Comparison of ENCODE assay signal across 8 cellular contexts in genomic region chr14:70317969-70318634, GRCh38. TPM values are rescaled to one million over a fixed set of nuclear protein-coding genes. Genes with fewer than 3 reads are reported as not detected.
DNase-seq lines count a peak whose midpoint lies in the region; ATAC-seq and TF ChIP-seq lines count a peak whose summit lies in the region.

No MANE protein-coding gene starts in this region.

- TF ChIP-seq CTCF in fibroblast of villous mesenchyme (IDR thresholded peaks at IDR 0.05; ENCODE audit: insufficient read depth, low read depth, low read length) (peak; percentile 64), prostate gland (IDR thresholded peaks at IDR 0.05) (peak in 3 of 4 experiments; percentile 26 to 60 (median 33)), uterus (IDR thresholded peaks at IDR 0.05) (no peak), sigmoid colon (IDR thresholded peaks at IDR 0.05) (peak in 1 of 4 experiments; percentile 26)

- 38% methylated on average over 2 of the region's 2 CpGs for WGBS in prostate gland
- 8 to 41% methylated on average over 2 of the region's 2 CpGs for WGBS in sigmoid colon, 2 donors

- no peaks in the 10 kb centered on the region for H3K9me3 ChIP-seq in prostate gland
- H3K9me3 ChIP-seq in uterus, result no peaks in the 10 kb centered on the region
- no peaks in the 10 kb centered on the region for H3K9me3 ChIP-seq in sigmoid colon

- H3K4me1 ChIP-seq in prostate gland (replicated peaks) (no peaks in the 10 kb centered on the region), uterus (no peaks in the 10 kb centered on the region), sigmoid colon (no peaks in the 10 kb centered on the region)

- DNase-seq in COLO829 (ENCODE audit: low spot score), result peak; percentile 38
- peak; percentile 51 for DNase-seq in HT-29 (ENCODE audit: low spot score)
- peak; percentile 56 for DNase-seq in RPMI7951 (ENCODE audit: low read depth)
- DNase-seq in fibroblast of villous mesenchyme (ENCODE audit: low read depth), result peak; percentile 61
- no peak for DNase-seq in prostate gland (ENCODE audit: low spot score)
- no peak for DNase-seq in uterus
- no peak for DNase-seq in sigmoid colon

- H3K27ac ChIP-seq in prostate gland (no peak overlapping the region), uterus (no peak overlapping the region), sigmoid colon (no peak overlapping the region)

- TF ChIP-seq EP300 in sigmoid colon (IDR thresholded peaks at IDR 0.05), result no peak

- TF ChIP-seq POLR2A in prostate gland (IDR thresholded peaks at IDR 0.05), result no peak
- no peak for TF ChIP-seq POLR2A in uterus (IDR thresholded peaks at IDR 0.05)
- TF ChIP-seq POLR2A in sigmoid colon (IDR thresholded peaks at IDR 0.05), result no peak

- ATAC-seq in HG02571 (IDR thresholded peaks at IDR 0.05; ENCODE audit: unreplicated experiment), result no peak

- H3K4me3 ChIP-seq in fibroblast of villous mesenchyme (ENCODE audit: low read depth, low read length) (no peak overlapping the region), prostate gland (no peak overlapping the region), uterus (no peak overlapping the region), sigmoid colon (no peak overlapping the region)

- no peaks in the 10 kb centered on the region for H3K36me3 ChIP-seq in prostate gland
- H3K36me3 ChIP-seq in uterus, result no peaks in the 10 kb centered on the region
- no peaks in the 10 kb centered on the region for H3K36me3 ChIP-seq in sigmoid colon

- H3K27me3 ChIP-seq in prostate gland (replicated peaks; ENCODE audit: insufficient read depth), result no peaks in the 10 kb centered on the region
- H3K27me3 ChIP-seq in uterus, result no peaks in the 10 kb centered on the region
- H3K27me3 ChIP-seq in sigmoid colon, result no peaks in the 10 kb centered on the region

- intact Hi-C loops in prostate gland (cut with DNase I) (loop anchor here (5.0 kb wide), 1 partner anchor 501 kb away; no protein-coding TSS in a partner anchor), uterus (cut with DNase I; ENCODE audit: low total_unique reads) (no loop called here), sigmoid colon (cut with DNase I) (loop anchor here (5.0 kb wide), 1 partner anchor 501 kb away; no protein-coding TSS in a partner anchor)

RNA-seq across cellular contexts. Expression of gene COX16, which starts 41.4 kb away (rescaled TPM):
- 12.3 and 16.0 TPM in 2 replicates for total RNA-seq in HT-29 (2014; rRNA removed; shearing (Covaris generic))
- total RNA-seq in RPMI7951 (2014; rRNA removed; shearing (Covaris generic)), result 62.1 and 65.7 TPM in 2 replicates
- total RNA-seq in fibroblast of villous mesenchyme (32.2 and 45.8 TPM in 2 replicates), prostate gland (10 to 100 TPM; 19.3 to 43.8 TPM), uterus (10 to 100 TPM; 20.6 to 47.8 (median 34.8) TPM), sigmoid colon (10 to 100 TPM; 16.8 to 33.2 (median 24.3) TPM)
- 10 to 100 TPM; 65.7 to 90.1 (median 84.6) TPM for polyA plus RNA-seq in sigmoid colon

Comparison
In these comparisons a context has a peak if more than half of its experiments do, and no peak if none do; other contexts are left out.
1. DNase-seq: peak in COLO829 (single experiment), HT-29 (single experiment), RPMI7951 (single experiment) and fibroblast of villous mesenchyme (single experiment); none in prostate gland (single experiment), uterus (0 of 2) and sigmoid colon (single experiment).
2. CTCF ChIP-seq: peak in fibroblast of villous mesenchyme (single experiment) and prostate gland (3 of 4); none in uterus (0 of 4).